ENCODE assay signal across 18 cellular contexts in the genomic region with DNA sequence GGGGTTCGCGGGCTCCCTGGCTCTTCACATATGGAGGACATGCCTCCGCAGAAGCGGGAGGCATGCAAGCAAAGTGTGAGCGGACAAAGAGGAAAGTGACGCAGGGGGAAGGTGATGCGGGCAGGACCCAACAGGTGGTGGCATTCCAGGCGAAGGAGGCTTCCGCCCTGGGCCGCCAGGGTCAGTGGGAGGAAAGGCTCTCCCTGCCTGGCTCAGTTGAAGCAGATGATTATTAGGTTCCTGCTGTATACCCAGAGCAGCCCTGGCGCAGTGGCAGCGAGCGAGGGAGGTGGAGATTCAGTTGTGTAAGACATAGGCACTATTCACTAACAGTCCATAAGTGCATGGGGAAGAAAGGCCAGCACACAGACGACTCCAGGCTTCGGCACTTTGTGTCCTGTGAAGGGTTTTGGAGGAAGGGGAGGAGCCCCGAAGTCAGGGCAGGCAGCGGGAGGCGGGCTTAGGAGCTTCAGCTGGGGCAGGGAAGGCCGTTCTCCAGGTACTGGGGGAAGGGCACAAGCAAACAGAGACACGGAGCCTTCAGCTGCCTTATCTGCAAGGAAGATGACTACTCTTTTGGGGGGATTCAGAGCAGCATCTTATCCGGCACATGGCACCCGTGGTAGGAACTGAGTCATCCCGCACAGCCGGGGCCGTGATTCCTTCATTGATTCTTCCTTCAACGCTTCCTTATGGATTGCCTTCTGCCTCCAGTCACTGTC.
A peak's percentile ranks its signal among the peaks of the same experiment; 100 is the strongest.
DNase-seq lines count a peak whose midpoint lies in the region; ATAC-seq and TF ChIP-seq lines count a peak whose summit lies in the region.
"Had no signal": no experiment of that assay in that cellular context is flagged by ENCODE, and none has a peak within 500 bp of the region (broad histone marks: within the 10 kb centered on the region; RNA-seq: fewer than 3 reads in every experiment).

No MANE protein-coding gene starts in this region.

- H3K9me3 Mint-ChIP-seq in activated CD4-positive, alpha-beta T cell treated with anti-CD3 and anti-CD28 coated beads, Interleukin-2, amount 10 ng/mL, durations not matched to agents 7 days and 5 days = no peaks in the 10 kb centered on the region
- H3K9me3 Mint-ChIP-seq: CD8-positive, alpha-beta memory T cell; stimulated activated naive CD8-positive, alpha-beta T cell treated with anti-CD3 and anti-CD28 coated beads, Interleukin-15, amount 100 ng/mL, for 72 hours had no signal

- H3K27ac ChIP-seq in body of pancreas (peak overlapping the region in 2 of 4 donors; percentile 3 to 56), spleen (no peak overlapping the region)
- H3K27ac ChIP-seq: A549, HL-60, skin epidermis, VCaP had no signal

- TF ChIP-seq CTCF in body of pancreas (IDR thresholded peaks at IDR 0.05) (peak in 1 of 7 experiments; percentile 16), spleen (IDR thresholded peaks at IDR 0.05 in 8 of 11, conservative IDR thresholded peaks at IDR 0.05 in 3 of 11) (no peak)

- CTCF ChIA-PET in activated CD4-positive, alpha-beta T cell treated with anti-CD3 and anti-CD28 coated beads, Interleukin-2, amount 10 ng/mL, durations not matched to agents 7 days and 5 days (lab: Charles Lee) = no interaction called here

- WGBS in body of pancreas, 2 donors = 46 to 53% methylated on average over 26 of the region's 26 CpGs
- 76 to 83% (median 76%) methylated on average over 25 to 26 of the region's 26 CpGs for WGBS in spleen, 5 donors

- intact Hi-C loops in body of pancreas (cut with DNase I) = loop anchor here (10.0 kb wide), 1 partner anchor 427 kb away; a partner anchor contains a TSS
- intact Hi-C loops in spleen (cut with DNase I; ENCODE audit: low total_unique reads) = no loop called here

- ATAC-seq in body of pancreas (peak; percentile 92), GM19023 (IDR thresholded peaks at IDR 0.05; ENCODE audit: unreplicated experiment) (no peak)
- ATAC-seq: A549; stimulated activated naive CD8-positive, alpha-beta T cell treated with anti-CD3 and anti-CD28 coated beads, Interleukin-15, amount 100 ng/mL, for 72 hours had no signal

- H3K4me1 Mint-ChIP-seq in activated CD4-positive, alpha-beta T cell treated with anti-CD3 and anti-CD28 coated beads, Interleukin-2, amount 10 ng/mL, durations not matched to agents 7 days and 5 days = peaks cover 4% of the 10 kb centered on the region
- H3K4me1 Mint-ChIP-seq: CD8-positive, alpha-beta memory T cell; stimulated activated naive CD8-positive, alpha-beta T cell treated with anti-CD3 and anti-CD28 coated beads, Interleukin-15, amount 100 ng/mL, for 72 hours had no signal

- POLR2A ChIA-PET in activated CD4-positive, alpha-beta T cell treated with anti-CD3 and anti-CD28 coated beads, Interleukin-2, amount 10 ng/mL, durations not matched to agents 7 days and 5 days (lab: Charles Lee) = no interaction called here

- H3K27ac Mint-ChIP-seq in activated CD4-positive, alpha-beta T cell treated with anti-CD3 and anti-CD28 coated beads, Interleukin-2, amount 10 ng/mL, durations not matched to agents 7 days and 5 days = no peak overlapping the region
- H3K27ac Mint-ChIP-seq: CD8-positive, alpha-beta memory T cell had no signal

- H3K4me1 ChIP-seq in body of pancreas = no peaks in the 10 kb centered on the region
- peaks cover 0 to 32% (median 20%) of the 10 kb centered on the region in 6 donors for H3K4me1 ChIP-seq in spleen
- H3K4me1 ChIP-seq: A549 had no signal

- H3K36me3 Mint-ChIP-seq in activated CD4-positive, alpha-beta T cell treated with anti-CD3 and anti-CD28 coated beads, Interleukin-2, amount 10 ng/mL, durations not matched to agents 7 days and 5 days (ENCODE audit: low read depth) = no peaks in the 10 kb centered on the region
- H3K36me3 Mint-ChIP-seq: CD8-positive, alpha-beta memory T cell had no signal

- peaks cover 18% of the 10 kb centered on the region for H3K27me3 Mint-ChIP-seq in activated CD4-positive, alpha-beta T cell treated with anti-CD3 and anti-CD28 coated beads, Interleukin-2, amount 10 ng/mL, durations not matched to agents 7 days and 5 days

- no peak overlapping the region for H3K4me3 ChIP-seq in body of pancreas
- no peak overlapping the region for H3K4me3 ChIP-seq in spleen
- H3K4me3 ChIP-seq: A549, lung had no signal

- no peaks in the 10 kb centered on the region for H3K27me3 ChIP-seq in body of pancreas
- H3K27me3 ChIP-seq in spleen (replicated peaks in 1 of 7) = peaks cover 0 to 7% (median 0%) of the 10 kb centered on the region in 7 donors

- H3K9me3 ChIP-seq in body of pancreas = no peaks in the 10 kb centered on the region
- no peaks in the 10 kb centered on the region for H3K9me3 ChIP-seq in spleen
- H3K9me3 ChIP-seq: A549 had no signal

- H3K4me3 Mint-ChIP-seq in activated CD4-positive, alpha-beta T cell treated with anti-CD3 and anti-CD28 coated beads, Interleukin-2, amount 10 ng/mL, durations not matched to agents 7 days and 5 days = no peak overlapping the region
- H3K4me3 Mint-ChIP-seq: CD8-positive, alpha-beta memory T cell; stimulated activated naive CD8-positive, alpha-beta T cell treated with anti-CD3 and anti-CD28 coated beads, Interleukin-15, amount 100 ng/mL, for 72 hours had no signal

- TF ChIP-seq POLR2A in body of pancreas (IDR thresholded peaks at IDR 0.05) (peak; percentile 12 to 66 (median 58)), spleen (IDR thresholded peaks at IDR 0.05) (no peak)

- H3K36me3 ChIP-seq in body of pancreas (replicated peaks in 1 of 2; ENCODE audit: insufficient read depth in 1 of 2, low read depth in 2 of 2) = no peaks in the 10 kb centered on the region
- no peaks in the 10 kb centered on the region for H3K36me3 ChIP-seq in spleen

- peak; percentile 45 for DNase-seq in NCI-H1436 (lab: John Stamatoyannopoulos, UW)
- no peak for DNase-seq in NCI-H1436 treated with DMSO at 0.1 percent for 48 hours (lab: John Stamatoyannopoulos, UW)
- peak; percentile 63 to 73 (median 68) for DNase-seq in body of pancreas
- peak; percentile 69 for DNase-seq in iPS-NIHi11 (ENCODE audit: low spot score)
- peak; percentile 58 for DNase-seq in spleen
- no peak for DNase-seq in NK-92 treated with Interleukin-12 subunit alpha and Interleukin-12 subunit beta, amount 100 ng/mL, for 24 hours (lab: John Stamatoyannopoulos, UW)
- DNase-seq in activated CD4-positive, alpha-beta T cell treated with anti-CD3 and anti-CD28 coated beads, Interleukin-2, amount 10 ng/mL, durations not matched to agents 7 days and 5 days = no peak
- DNase-seq: activated naive CD4-positive, alpha-beta T cell treated with Interleukin-2 at 50 U/mL for 16 hours; CD8-positive, alpha-beta memory T cell; NCI-H2171 treated with DMSO at 0.1 percent for 48 hours; OCI-M1; stimulated activated naive CD8-positive, alpha-beta T cell treated with anti-CD3 and anti-CD28 coated beads, Interleukin-15, amount 100 ng/mL, for 72 hours had no signal

Comparison
In these comparisons a context has a peak if more than half of its experiments do, and no peak if none do; other contexts are left out.
1. DNase-seq: peak in NCI-H1436 (single experiment), body of pancreas (4 of 4), iPS-NIHi11 (single experiment) and spleen (single experiment); none in NCI-H1436 treated with DMSO at 0.1 percent for 48 hours (single experiment), NK-92 treated with Interleukin-12 subunit alpha and Interleukin-12 subunit beta, amount 100 ng/mL, for 24 hours (single experiment) and activated CD4-positive, alpha-beta T cell treated with anti-CD3 and anti-CD28 coated beads, Interleukin-2, amount 10 ng/mL, durations not matched to agents 7 days and 5 days (single experiment).
2. POLR2A ChIP-seq: peak in body of pancreas (3 of 3); none in spleen (0 of 3).